In the genomic region with DNA sequence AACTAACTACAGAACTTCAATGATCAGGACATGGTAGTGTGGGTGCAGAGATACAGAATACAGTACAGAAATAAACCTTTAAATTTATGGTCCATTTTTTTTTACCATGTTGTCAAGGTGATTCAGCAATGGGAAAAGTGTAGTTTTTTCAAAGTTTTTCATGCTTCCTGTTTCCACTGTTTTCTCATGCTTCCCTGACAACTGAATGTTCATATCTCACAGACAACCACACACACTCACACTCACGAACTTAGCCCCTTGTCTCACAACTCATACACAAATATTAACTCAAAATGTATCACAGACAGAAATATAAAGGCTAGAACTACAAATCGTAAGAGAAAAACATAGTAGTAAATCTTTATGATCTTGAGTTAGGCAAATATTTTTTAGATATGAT, we compare ENCODE assay signal across 26 cellular contexts.
DNase-seq lines count a peak whose midpoint lies in the region; ATAC-seq and TF ChIP-seq lines count a peak whose summit lies in the region.
"Had no signal": no experiment of that assay in that cellular context is flagged by ENCODE, and none has a peak within 500 bp of the region (broad histone marks: within the 10 kb centered on the region; RNA-seq: fewer than 3 reads in every experiment).

No MANE protein-coding gene starts in this region.

- H3K36me3 ChIP-seq in IMR-90 (ENCODE audit: control insufficient read depth, insufficient read depth, low read length) (no peaks in the 10 kb centered on the region), hepatocyte (replicated peaks; ENCODE audit: insufficient read depth, low read depth) (no peaks in the 10 kb centered on the region)

- H3K4me2 ChIP-seq in IMR-90 (ENCODE audit: low read depth, low read length), result no peak overlapping the region
- no peak overlapping the region for H3K4me2 ChIP-seq in hepatocyte

- no peak overlapping the region for H3K23ac ChIP-seq in IMR-90 (ENCODE audit: low read depth, low read length)

- H3K27me3 ChIP-seq in IMR-90 (ENCODE audit: control insufficient read depth, insufficient read depth, low read length), result peaks cover 2% of the 10 kb centered on the region; the same call in 1 of the 2 replicates
- no peaks in the 10 kb centered on the region for H3K27me3 ChIP-seq in hepatocyte

- no peak overlapping the region for H3K27ac Mint-ChIP-seq in natural killer cell treated with Interleukin-12 subunit alpha and Interleukin-12 subunit beta and Interleukin-15 and Interleukin-18, amount 100 ng/mL, for 72 hours
- H3K27ac Mint-ChIP-seq in immature natural killer cell, result no peak overlapping the region
- H3K27ac Mint-ChIP-seq: CD4-positive, alpha-beta memory T cell; IgD-negative memory B cell had no signal

- intact Hi-C loops in IMR-90 (cut with micrococcal nuclease), result no loop called here

- H2BK20ac ChIP-seq in IMR-90 (ENCODE audit: low read depth, low read length), result no peak overlapping the region

- no peak overlapping the region for H4K5ac ChIP-seq in IMR-90 (ENCODE audit: low read depth, low read length)

- H3K36me3 Mint-ChIP-seq in natural killer cell treated with Interleukin-12 subunit alpha and Interleukin-12 subunit beta and Interleukin-15 and Interleukin-18, amount 100 ng/mL, for 72 hours, result no peaks in the 10 kb centered on the region
- H3K36me3 Mint-ChIP-seq in immature natural killer cell, result peaks cover 0 to 3% (median 0%) of the 10 kb centered on the region in 3 donors
- H3K36me3 Mint-ChIP-seq: CD4-positive, alpha-beta memory T cell; IgD-negative memory B cell had no signal

- no peaks in the 10 kb centered on the region for H3K9me1 ChIP-seq in IMR-90 (ENCODE audit: insufficient read depth, low read length)

- H2AFZ ChIP-seq in IMR-90 (replicated peaks; ENCODE audit: low read length, poor library complexity) (no peak overlapping the region), hepatocyte (no peak overlapping the region)

- H3K79me1 ChIP-seq in IMR-90 (ENCODE audit: low read depth in 1 of 2, low read length in 2 of 2), result no peaks in the 10 kb centered on the region

- no peak for ATAC-seq in IMR-90 (ENCODE audit: low read depth)
- ATAC-seq in natural killer cell treated with Interleukin-12 subunit alpha and Interleukin-12 subunit beta and Interleukin-15 and Interleukin-18, amount 100 ng/mL, for 72 hours, result no peak

- CTCF ChIA-PET in IMR-90 (lab: Yijun Ruan, JAX), result no interaction called here

- H3K9me2 ChIP-seq in hepatocyte (replicated peaks; ENCODE audit: insufficient read depth), result no peaks in the 10 kb centered on the region

- H3K4me3 ChIP-seq in IMR-90 (ENCODE audit: insufficient read depth, low read depth, low read length) (no peak overlapping the region), hepatocyte (no peak overlapping the region)

- H3K27ac ChIP-seq in IMR-90 (ENCODE audit: insufficient read depth, low read length) (no peak overlapping the region), hepatocyte (no peak overlapping the region)
- H3K27ac ChIP-seq: RWPE1 had no signal

- H3K9me3 ChIP-seq in IMR-90 (ENCODE audit: control insufficient read depth, insufficient read depth, low read length) (no peaks in the 10 kb centered on the region), hepatocyte (ENCODE audit: low read depth) (no peaks in the 10 kb centered on the region)

- no peak for TF ChIP-seq POLR2A in IMR-90 (IDR thresholded peaks at IDR 0.05; ENCODE audit: low read depth, low read length)

- no peak overlapping the region for H3K18ac ChIP-seq in IMR-90 (ENCODE audit: low read depth, low read length)

- no peak overlapping the region for H4K91ac ChIP-seq in IMR-90 (ENCODE audit: insufficient read depth, low read depth, low read length)

- no peak overlapping the region for H2BK5ac ChIP-seq in IMR-90 (ENCODE audit: low read depth, low read length, poor library complexity, severe bottlenecking)

- dilution Hi-C loops in IMR-90 (cut with HindIII; ENCODE audit: low sequenced_read_pairs, unreplicated experiment), result no loop called here

- no peak overlapping the region for H2BK15ac ChIP-seq in IMR-90 (ENCODE audit: low read depth, low read length)

- no peak overlapping the region for H2AK5ac ChIP-seq in IMR-90 (ENCODE audit: low read depth, low read length)

- H3K9ac ChIP-seq in IMR-90 (ENCODE audit: low read depth, low read length), result no peak overlapping the region

- no peak overlapping the region for H2BK120ac ChIP-seq in IMR-90 (ENCODE audit: low read depth, low read length)

- no peak for TF ChIP-seq RAD21 in IMR-90 (IDR thresholded peaks at IDR 0.05; ENCODE audit: low read length)

- no peak overlapping the region for H3K4me3 Mint-ChIP-seq in natural killer cell treated with Interleukin-12 subunit alpha and Interleukin-12 subunit beta and Interleukin-15 and Interleukin-18, amount 100 ng/mL, for 72 hours
- H3K4me3 Mint-ChIP-seq in immature natural killer cell, result no peak overlapping the region
- H3K4me3 Mint-ChIP-seq: CD4-positive, alpha-beta memory T cell; IgD-negative memory B cell had no signal

- BruUV-seq in IMR-90 (replicated peaks; lab: Mats Ljungman, UMichigan), result no TSS peak

- H3K56ac ChIP-seq in IMR-90 (ENCODE audit: extremely low read depth, insufficient read depth, low read length), result no peak overlapping the region

- POLR2A ChIA-PET in IMR-90 (lab: Charles Lee; ENCODE audit: unreplicated experiment), result no interaction called here

- H3K4me1 ChIP-seq in IMR-90 (ENCODE audit: control insufficient read depth, insufficient read depth, low read length) (no peaks in the 10 kb centered on the region), hepatocyte (ENCODE audit: insufficient read depth) (no peaks in the 10 kb centered on the region)

- TF ChIP-seq CTCF in IMR-90 (conservative IDR thresholded peaks at IDR 0.05; ENCODE audit: low read depth, low read length), result no peak
- TF ChIP-seq CTCF in hepatocyte (IDR thresholded peaks at IDR 0.05; ENCODE audit: poor library complexity), result no peak

- no peak overlapping the region for H2AK9ac ChIP-seq in IMR-90 (replicated peaks; ENCODE audit: low read depth, low read length, poor library complexity)

- H4K20me1 ChIP-seq in IMR-90 (ENCODE audit: insufficient read depth, low read length) (no peaks in the 10 kb centered on the region), hepatocyte (ENCODE audit: insufficient read depth, poor library complexity, severe bottlenecking) (no peaks in the 10 kb centered on the region)

- H3K27me3 Mint-ChIP-seq in natural killer cell treated with Interleukin-12 subunit alpha and Interleukin-12 subunit beta and Interleukin-15 and Interleukin-18, amount 100 ng/mL, for 72 hours, result peaks cover 13 to 27% of the 10 kb centered on the region in 2 donors
- H3K27me3 Mint-ChIP-seq in immature natural killer cell (ENCODE audit: low read depth in 3 of 3), result peaks cover 0 to 8% (median 7%) of the 10 kb centered on the region in 3 donors
- H3K27me3 Mint-ChIP-seq: IgD-negative memory B cell had no signal

- no peak overlapping the region for H3K14ac ChIP-seq in IMR-90 (replicated peaks; ENCODE audit: low read depth, low read length)

- no peak overlapping the region for H3K4ac ChIP-seq in IMR-90 (ENCODE audit: low read depth, low read length)

- no peaks in the 10 kb centered on the region for H3K9me3 Mint-ChIP-seq in natural killer cell treated with Interleukin-12 subunit alpha and Interleukin-12 subunit beta and Interleukin-15 and Interleukin-18, amount 100 ng/mL, for 72 hours
- H3K9me3 Mint-ChIP-seq in immature natural killer cell, result no peaks in the 10 kb centered on the region

- DNase-seq in IMR-90 (peak; percentile 33), amniotic epithelial cell (ENCODE audit: low read depth) (peak; percentile 41), dermis microvascular lymphatic vessel endothelial cell (ENCODE audit: low read depth in 2 of 2) (peak; percentile 88 to 91), lung microvascular endothelial cell (ENCODE audit: low read depth in 2 of 2) (peak; percentile 92 to 94), hepatocyte (ENCODE audit: low spot score) (no peak), SIG-M5 treated with dmso at 0.1 percent for 504 hours (lab: John Stamatoyannopoulos, UW; ENCODE audit: unreplicated experiment) (no peak), immature natural killer cell (no peak)
- DNase-seq in natural killer cell treated with Interleukin-12 subunit alpha and Interleukin-12 subunit beta and Interleukin-15 and Interleukin-18, amount 100 ng/mL, for 72 hours (ENCODE audit: low spot score), result no peak
- DNase-seq: C1 segment of cervical spinal cord; CD4-positive, alpha-beta memory T cell; COR-L47; DMS79; EL; GF-D8; HCEC 1CT; Karpas-422; NCI-H1105 treated with DMSO at 0.1 percent for 48 hours; NCI-H146; NCI-H1930; NCI-H2107; NCI-H446; NCI-H526; NCI-H82; SHP77 had no signal

- no peaks in the 10 kb centered on the region for H3K79me2 ChIP-seq in hepatocyte

- no peaks in the 10 kb centered on the region for H3K4me1 Mint-ChIP-seq in natural killer cell treated with Interleukin-12 subunit alpha and Interleukin-12 subunit beta and Interleukin-15 and Interleukin-18, amount 100 ng/mL, for 72 hours (ENCODE audit: low read depth in 2 of 2)
- no peaks in the 10 kb centered on the region for H3K4me1 Mint-ChIP-seq in immature natural killer cell
- H3K4me1 Mint-ChIP-seq: CD4-positive, alpha-beta memory T cell had no signal

- WGBS in IMR-90 (ENCODE audit: extremely low coverage in 2 of 2, insufficient read length in 1 of 2), 2 experiments, result no CpG with 5 or more reads among the region's 2 CpGs
- WGBS in hepatocyte (ENCODE audit: low lambda C conversion rate, missing lambda C conversion rate), result 71% methylated on average over 2 of the region's 2 CpGs

- in situ Hi-C loops in IMR-90 (cut with MboI; ENCODE audit: low sequenced_read_pairs), result no loop called here

- no peak overlapping the region for H4K8ac ChIP-seq in IMR-90 (ENCODE audit: low read depth in 2 of 2, low read length in 2 of 2)

TF ChIP-seq in IMR-90, 13 proteins besides CTCF, POLR2A, EP300 and RAD21 (continues in another document):
- TF ChIP-seq SMC3 (IDR thresholded peaks at IDR 0.05; ENCODE audit: low read depth, low read length) (no peak), CHD1 (IDR thresholded peaks at IDR 0.05; ENCODE audit: low read depth, low read length) (no peak), BHLHE40 (IDR thresholded peaks at IDR 0.05; ENCODE audit: low read depth, low read length) (no peak), NFE2L2 (IDR thresholded peaks at IDR 0.05; ENCODE audit: low read depth, low read length) (no peak), CEBPB (IDR thresholded peaks at IDR 0.05; ENCODE audit: low read depth, low read length) (no peak), MAFK (IDR thresholded peaks at IDR 0.05; ENCODE audit: low read depth, low read length) (no peak), MAZ (IDR thresholded peaks at IDR 0.05; ENCODE audit: borderline replicate concordance, low read depth, low read length) (no peak)
- TF ChIP-seq, protein P1, sequence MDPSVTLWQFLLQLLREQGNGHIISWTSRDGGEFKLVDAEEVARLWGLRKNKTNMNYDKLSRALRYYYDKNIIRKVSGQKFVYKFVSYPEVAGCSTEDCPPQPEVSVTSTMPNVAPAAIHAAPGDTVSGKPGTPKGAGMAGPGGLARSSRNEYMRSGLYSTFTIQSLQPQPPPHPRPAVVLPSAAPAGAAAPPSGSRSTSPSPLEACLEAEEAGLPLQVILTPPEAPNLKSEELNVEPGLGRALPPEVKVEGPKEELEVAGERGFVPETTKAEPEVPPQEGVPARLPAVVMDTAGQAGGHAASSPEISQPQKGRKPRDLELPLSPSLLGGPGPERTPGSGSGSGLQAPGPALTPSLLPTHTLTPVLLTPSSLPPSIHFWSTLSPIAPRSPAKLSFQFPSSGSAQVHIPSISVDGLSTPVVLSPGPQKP (IDR thresholded peaks at IDR 0.05; ENCODE audit: borderline replicate concordance, low read depth, low read length), result no peak

Comparison
In these comparisons a context has a peak if more than half of its experiments do, and no peak if none do; other contexts are left out.
1. DNase-seq: peak in IMR-90 (single experiment), amniotic epithelial cell (single experiment), dermis microvascular lymphatic vessel endothelial cell (2 of 2) and lung microvascular endothelial cell (2 of 2); none in hepatocyte (single experiment), natural killer cell treated with Interleukin-12 subunit alpha and Interleukin-12 subunit beta and Interleukin-15 and Interleukin-18, amount 100 ng/mL, for 72 hours (single experiment), SIG-M5 treated with dmso at 0.1 percent for 504 hours (single experiment) and immature natural killer cell (0 of 3).